In the genomic region with DNA sequence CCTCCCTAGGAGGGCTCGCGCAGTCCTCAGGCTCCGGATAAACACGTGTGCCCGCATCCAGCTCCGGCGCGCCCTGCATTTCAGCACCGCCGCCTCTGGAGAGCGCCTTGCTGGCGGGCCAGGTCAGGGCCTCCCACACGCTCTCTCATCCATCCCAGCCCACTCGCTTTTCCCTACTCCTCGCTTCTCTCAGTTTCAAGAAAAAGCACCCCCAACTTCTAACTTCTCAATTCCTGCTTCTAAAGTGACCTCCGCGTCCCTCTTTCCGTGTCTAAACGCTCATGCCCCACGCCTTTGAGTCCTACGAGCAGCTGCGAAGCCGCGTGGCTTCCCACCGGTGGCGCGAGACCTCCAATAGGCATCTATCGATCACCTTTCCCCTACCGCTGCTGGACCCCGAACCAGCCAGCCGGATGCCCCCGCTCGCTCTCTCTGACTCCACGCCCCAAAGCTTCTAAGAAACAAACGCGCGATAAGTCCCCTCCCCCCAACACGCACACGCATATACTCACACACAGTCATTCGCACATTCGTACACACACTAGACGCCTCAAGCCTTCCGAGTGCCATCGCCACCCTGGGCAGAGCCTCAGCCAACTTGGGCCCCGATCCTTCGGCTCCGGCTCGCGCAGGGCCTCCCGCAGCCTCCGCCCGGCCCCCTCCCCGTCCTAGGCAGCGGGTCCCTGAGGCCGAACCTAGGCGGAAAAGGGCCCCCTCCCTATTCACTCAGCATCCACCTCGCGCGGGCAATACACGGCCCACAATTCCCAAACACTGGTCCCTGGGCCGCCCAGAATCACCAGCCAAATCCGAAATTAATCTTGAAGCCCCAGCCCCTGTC, we compare ENCODE assay signal across 8 cellular contexts. TPM values are rescaled to one million over a fixed set of nuclear protein-coding genes. Genes with fewer than 3 reads are reported as not detected.
DNase-seq lines count a peak whose midpoint lies in the region; ATAC-seq and TF ChIP-seq lines count a peak whose summit lies in the region.

No MANE protein-coding gene starts in this region.

- peaks cover 17% of the 10 kb centered on the region for H3F3A ChIP-seq in neural progenitor cell (ENCODE audit: low read depth)

- H3K9me3 Mint-ChIP-seq in neural progenitor cell (peaks cover 2% of the 10 kb centered on the region), type B pancreatic cell (no peaks in the 10 kb centered on the region)

- H3K27ac ChIP-seq in neural progenitor cell = no peak overlapping the region

- peaks cover 28% of the 10 kb centered on the region for H3K27me3 Mint-ChIP-seq in neural progenitor cell (ENCODE audit: insufficient read depth, low read depth)
- H3K27me3 Mint-ChIP-seq in type B pancreatic cell = peaks cover 60% of the 10 kb centered on the region

- H3K36me3 ChIP-seq in ES-I3 (ENCODE audit: insufficient read depth, low read length) (no peaks in the 10 kb centered on the region), neural progenitor cell (no peaks in the 10 kb centered on the region)

- peak overlapping the region; percentile 86 for H3K4me2 ChIP-seq in neural progenitor cell

- no peak overlapping the region for H2AFZ ChIP-seq in neural progenitor cell (replicated peaks)

- TF ChIP-seq CTCF in neural progenitor cell (IDR thresholded peaks at IDR 0.05) = no peak
- no peak for TF ChIP-seq CTCF in type B pancreatic cell (conservative IDR thresholded peaks at IDR 0.05)

- H3K36me3 Mint-ChIP-seq in neural progenitor cell (no peaks in the 10 kb centered on the region), type B pancreatic cell (no peaks in the 10 kb centered on the region)

- H3K9me3 ChIP-seq in ES-I3 (ENCODE audit: control insufficient read depth, insufficient read depth, low read length) (no peaks in the 10 kb centered on the region), neural progenitor cell (ENCODE audit: low read depth) (no peaks in the 10 kb centered on the region)

- H3K27ac Mint-ChIP-seq in neural progenitor cell (no peak overlapping the region), type B pancreatic cell (peak overlapping the region; percentile 71)

- H3K4me3 ChIP-seq in neural progenitor cell = peak overlapping the region; percentile 73

- H3K4me1 Mint-ChIP-seq in neural progenitor cell (peaks cover 27% of the 10 kb centered on the region), type B pancreatic cell (ENCODE audit: unreplicated experiment) (peaks cover 16% of the 10 kb centered on the region)

- no peaks in the 10 kb centered on the region for H3K79me2 ChIP-seq in neural progenitor cell (ENCODE audit: low read depth)

- peak overlapping the region; percentile 92 for H3K4me3 Mint-ChIP-seq in neural progenitor cell
- peak overlapping the region; percentile 98 for H3K4me3 Mint-ChIP-seq in type B pancreatic cell

- DNase-seq in NCI-H345 treated with DMSO at 0.1 percent for 48 hours (lab: John Stamatoyannopoulos, UW; ENCODE audit: unreplicated experiment) = peak; percentile 29
- DNase-seq in activated naive CD4-positive, alpha-beta T cell treated with anti-CD3 and anti-CD28 coated beads, Interleukin-2, amount 50 U/mL, for 16 hours = peak; percentile 45
- DNase-seq in germinal center (ENCODE audit: low spot score) = peak; percentile 6
- peak; percentile 90 for DNase-seq in neural progenitor cell (ENCODE audit: low spot score)
- DNase-seq in type B pancreatic cell (ENCODE audit: extremely low spot score, unreplicated experiment) = peak; percentile 86

- no peak for ATAC-seq in GM18868 (IDR thresholded peaks at IDR 0.05; ENCODE audit: unreplicated experiment)
- no peak for ATAC-seq in HG02938 (IDR thresholded peaks at IDR 0.05; ENCODE audit: unreplicated experiment)

- H3K27me3 ChIP-seq in neural progenitor cell = peaks cover 39% of the 10 kb centered on the region

- H3K4me1 ChIP-seq in ES-I3 (ENCODE audit: insufficient read depth, low read length) = no peaks in the 10 kb centered on the region; the same call in 1 of the 2 replicates
- peaks cover 6% of the 10 kb centered on the region for H3K4me1 ChIP-seq in neural progenitor cell

- H4K20me1 ChIP-seq in neural progenitor cell (ENCODE audit: low read depth) = peaks cover 10% of the 10 kb centered on the region

- H3K9ac ChIP-seq in ES-I3 (ENCODE audit: low read depth, low read length) = peak overlapping the region; percentile 51; the same call in 1 of the 2 replicates
- no peak overlapping the region for H3K9ac ChIP-seq in neural progenitor cell

RNA-seq across cellular contexts. Expression of a gene that starts 1.1 kb away (rescaled TPM):
- total RNA-seq in neural progenitor cell (ENCODE audit: low replicate concordance) (0.49 and 2.7 TPM in 2 replicates), type B pancreatic cell (ENCODE audit: low replicate concordance) (3.7 and 8.2 TPM in 2 replicates)

RNA-seq across cellular contexts. Expression of a gene that starts 55.2 kb away (rescaled TPM):
- 33.4 and 33.5 TPM in 2 replicates for total RNA-seq in neural progenitor cell (ENCODE audit: low replicate concordance)
- 63.4 and 69.6 TPM in 2 replicates for total RNA-seq in type B pancreatic cell (ENCODE audit: low replicate concordance)

Comparison
In these comparisons a context has a peak if more than half of its experiments do, and no peak if none do; other contexts are left out.
1. DNase-seq: peak in every context shown above with its lines; median percentile 90 in neural progenitor cell; 86 in type B pancreatic cell; 45 in activated naive CD4-positive, alpha-beta T cell treated with anti-CD3 and anti-CD28 coated beads, Interleukin-2, amount 50 U/mL, for 16 hours; 29 in NCI-H345 treated with DMSO at 0.1 percent for 48 hours; 6 in germinal center.